ENCODE assay signal across 27 cellular contexts in the genomic region with DNA sequence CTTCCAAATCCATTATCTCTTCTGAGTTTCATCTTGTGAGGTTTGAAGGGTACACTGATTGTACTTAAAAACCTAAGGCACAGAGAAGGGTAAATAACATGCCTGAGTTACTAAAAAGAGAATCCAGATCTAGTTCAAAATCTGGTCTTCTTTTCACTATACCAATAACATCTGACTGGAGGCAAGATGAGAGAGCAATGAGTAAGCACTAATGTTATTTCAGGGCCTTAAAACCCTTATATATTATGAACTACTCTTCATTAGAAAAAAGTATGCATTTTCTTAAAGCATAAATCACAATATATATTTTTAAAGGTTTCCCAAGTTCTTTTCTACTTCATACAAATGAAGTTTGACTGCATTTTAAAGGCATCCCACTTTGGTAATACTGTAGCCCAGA.
"Had no signal": no experiment of that assay in that cellular context is flagged by ENCODE, and none has a peak within 500 bp of the region (broad histone marks: within the 10 kb centered on the region; RNA-seq: fewer than 3 reads in every experiment).

No MANE protein-coding gene starts in this region.

- H3K27ac ChIP-seq: brain microvascular endothelial cell, cardiac muscle cell, RWPE1, SJCRH30 had no signal

- H3K9me3 ChIP-seq: SJCRH30 had no signal

- DNase-seq: activated CD4-positive, alpha-beta T cell treated with anti-CD3 and anti-CD28 coated beads for 48 hours; activated CD4-positive, alpha-beta T cell treated with anti-CD3 and anti-CD28 coated beads, Interleukin-2, amount 50 U/mL, for 4 hours; activated CD4-positive, CD25-positive, alpha-beta regulatory T cell treated with anti-CD3 and anti-CD28 coated beads, Interleukin-2, amount 50 U/mL, for 72 hours; activated CD8-positive, alpha-beta memory T cell treated with anti-CD3 and anti-CD28 coated beads, Interleukin-2, amount 10 ng/mL, durations not matched to agents 7 days and 5 days; activated effector memory CD4-positive, alpha-beta T cell treated with Interleukin-2 at 50 U/mL for 16 hours; activated naive CD4-positive, alpha-beta T cell; activated naive CD8-positive, alpha-beta T cell treated with anti-CD3 and anti-CD28 coated beads, Interleukin-2, amount 50 U/mL, for 24 hours; activated T-cell treated with anti-CD3 and anti-CD28 coated beads, Interleukin-2, amount 50 U/mL, for 24 hours; amygdala; brain microvascular endothelial cell; Kasumi-1; KBM-7; NCI-H1105 treated with DMSO at 0.1 percent for 48 hours; NCI-H1436 treated with DMSO at 0.1 percent for 48 hours; NCI-H187 treated with DMSO at 0.1 percent for 48 hours; NCI-H2081 treated with DMSO at 0.1 percent for 48 hours; NCI-H2227 treated with DMSO at 0.1 percent for 48 hours; NCI-H510A; NCI-H526 treated with DMSO at 0.1 percent for 48 hours; NK-92 treated with Interleukin-12 subunit alpha and Interleukin-12 subunit beta, amount 100 ng/mL, for 24 hours; OCI-M1; Right ventricle myocardium superior; SJCRH30 had no signal

- H3K36me3 ChIP-seq: brain microvascular endothelial cell, cardiac muscle cell had no signal

- H3K4me3 ChIP-seq: cardiac muscle cell, SJCRH30 had no signal

- ATAC-seq: activated CD8-positive, alpha-beta memory T cell treated with anti-CD3 and anti-CD28 coated beads, Interleukin-2, amount 10 ng/mL, durations not matched to agents 7 days and 5 days; activated naive CD8-positive, alpha-beta T cell treated with anti-CD3 and anti-CD28 coated beads, Interleukin-2, amount 50 U/mL, for 24 hours; Panc1; WTC11 had no signal

- H3K27me3 ChIP-seq: brain microvascular endothelial cell, cardiac muscle cell, SJCRH30 had no signal
